12 cellular contexts compared by ENCODE assay signal in genomic region chr18:68803371-68803770, GRCh38. TPM values are rescaled to one million over a fixed set of nuclear protein-coding genes. Genes with fewer than 3 reads are reported as not detected.
DNase-seq lines count a peak whose midpoint lies in the region; ATAC-seq and TF ChIP-seq lines count a peak whose summit lies in the region.
"Had no signal": no experiment of that assay in that cellular context is flagged by ENCODE, and none has a peak within 500 bp of the region (broad histone marks: within the 10 kb centered on the region; RNA-seq: fewer than 3 reads in every experiment).

No MANE protein-coding gene starts in this region.

- DNase-seq in AG08395 (ENCODE audit: low spot score) (peak; percentile 80), NCI-H82 (lab: John Stamatoyannopoulos, UW) (peak; percentile 95), fibroblast of villous mesenchyme (ENCODE audit: low read depth) (peak; percentile 98), osteocyte (ENCODE audit: extremely low spot score, unreplicated experiment) (no peak), coronary artery (ENCODE audit: low spot score) (no peak), NCI-H1105 treated with DMSO at 0.1 percent for 48 hours (lab: John Stamatoyannopoulos, UW) (no peak)
- DNase-seq: activated CD4-positive, CD25-positive, alpha-beta regulatory T cell; activated effector memory CD4-positive, alpha-beta T cell treated with anti-CD3 and anti-CD28 coated beads, Interleukin-2, amount 50 U/mL, for 16 hours; CD4-positive, CD25-positive, alpha-beta regulatory T cell; KBM-7 had no signal

- H3K27me3 Mint-ChIP-seq in osteocyte (ENCODE audit: unreplicated experiment) = no peaks in the 10 kb centered on the region
- H3K27me3 Mint-ChIP-seq: CD4-positive, CD25-positive, alpha-beta regulatory T cell had no signal

- H3K27ac Mint-ChIP-seq in osteocyte (ENCODE audit: unreplicated experiment) = peak overlapping the region; percentile 82
- H3K27ac Mint-ChIP-seq: CD4-positive, CD25-positive, alpha-beta regulatory T cell had no signal

- no peak overlapping the region for H3K4me3 ChIP-seq in fibroblast of villous mesenchyme (ENCODE audit: low read depth, low read length)
- H3K4me3 ChIP-seq in coronary artery = no peak overlapping the region

- H3K36me3 Mint-ChIP-seq in osteocyte (ENCODE audit: unreplicated experiment) = peaks cover 4% of the 10 kb centered on the region
- H3K36me3 Mint-ChIP-seq: CD4-positive, CD25-positive, alpha-beta regulatory T cell had no signal

- H3K9me3 Mint-ChIP-seq in osteocyte (ENCODE audit: unreplicated experiment) = no peaks in the 10 kb centered on the region

- no peak for ATAC-seq in HG02642 (IDR thresholded peaks at IDR 0.05; ENCODE audit: poor library complexity, unreplicated experiment)
- no peak for ATAC-seq in GM18870 (IDR thresholded peaks at IDR 0.05; ENCODE audit: unreplicated experiment)

- TF ChIP-seq CTCF in fibroblast of villous mesenchyme (IDR thresholded peaks at IDR 0.05; ENCODE audit: insufficient read depth, low read depth, low read length) (no peak), osteocyte (IDR thresholded peaks at IDR 0.05) (no peak), coronary artery (IDR thresholded peaks at IDR 0.05) (no peak)

- H3K4me3 Mint-ChIP-seq in osteocyte (ENCODE audit: unreplicated experiment) = no peak overlapping the region
- H3K4me3 Mint-ChIP-seq: CD4-positive, CD25-positive, alpha-beta regulatory T cell had no signal

- peak overlapping the region in 1 of 2 donors; percentile 24 for H3K27ac ChIP-seq in coronary artery

- H3K4me1 Mint-ChIP-seq in osteocyte (ENCODE audit: unreplicated experiment) = peaks cover 51% of the 10 kb centered on the region
- H3K4me1 Mint-ChIP-seq: CD4-positive, CD25-positive, alpha-beta regulatory T cell had no signal

RNA-seq across cellular contexts. Expression of gene CCDC102B, which starts 5.5 kb away (rescaled TPM):
- total RNA-seq in fibroblast of villous mesenchyme = 10.4 and 20.9 TPM in 2 replicates
- 18.5 and 18.9 TPM in 2 replicates for total RNA-seq in osteocyte

Comparison
In these comparisons a context has a peak if more than half of its experiments do, and no peak if none do; other contexts are left out.
1. DNase-seq: peak in AG08395 (single experiment), NCI-H82 (single experiment) and fibroblast of villous mesenchyme (single experiment); none in osteocyte (single experiment), coronary artery (single experiment) and NCI-H1105 treated with DMSO at 0.1 percent for 48 hours (single experiment).